1 cellular context compared by ENCODE assay signal in the genomic region with DNA sequence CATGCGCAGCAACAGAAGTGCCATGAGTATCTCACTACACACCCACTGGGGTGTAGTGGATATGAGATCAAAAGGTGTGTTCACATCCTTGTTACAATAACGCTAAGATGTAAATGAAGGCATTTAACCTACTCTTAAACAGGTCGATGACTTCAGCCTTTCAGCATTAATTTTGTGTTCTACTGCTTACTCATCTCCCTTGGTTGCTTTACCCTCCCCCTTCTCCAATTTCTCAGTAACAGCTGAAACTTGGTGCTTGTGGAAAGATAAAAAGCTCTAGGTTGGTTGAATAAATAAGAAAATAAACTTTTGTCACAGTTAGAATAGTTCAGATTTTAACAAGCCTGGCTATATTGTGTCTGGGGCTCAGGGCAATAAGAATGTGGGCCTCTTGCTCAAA.
TF ChIP-seq lines count a peak whose summit lies in the region.

No MANE protein-coding gene starts in this region.

TF ChIP-seq in IMR-90, 13 proteins besides CTCF, POLR2A, EP300 and RAD21:
- TF ChIP-seq MAZ (IDR thresholded peaks at IDR 0.05; ENCODE audit: borderline replicate concordance, low read depth, low read length): no peak
- TF ChIP-seq, protein P1, sequence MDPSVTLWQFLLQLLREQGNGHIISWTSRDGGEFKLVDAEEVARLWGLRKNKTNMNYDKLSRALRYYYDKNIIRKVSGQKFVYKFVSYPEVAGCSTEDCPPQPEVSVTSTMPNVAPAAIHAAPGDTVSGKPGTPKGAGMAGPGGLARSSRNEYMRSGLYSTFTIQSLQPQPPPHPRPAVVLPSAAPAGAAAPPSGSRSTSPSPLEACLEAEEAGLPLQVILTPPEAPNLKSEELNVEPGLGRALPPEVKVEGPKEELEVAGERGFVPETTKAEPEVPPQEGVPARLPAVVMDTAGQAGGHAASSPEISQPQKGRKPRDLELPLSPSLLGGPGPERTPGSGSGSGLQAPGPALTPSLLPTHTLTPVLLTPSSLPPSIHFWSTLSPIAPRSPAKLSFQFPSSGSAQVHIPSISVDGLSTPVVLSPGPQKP (IDR thresholded peaks at IDR 0.05; ENCODE audit: borderline replicate concordance, low read depth, low read length): no peak
- no peak for TF ChIP-seq MAFK (IDR thresholded peaks at IDR 0.05; ENCODE audit: low read depth, low read length)
- TF ChIP-seq FOS (IDR thresholded peaks at IDR 0.05; ENCODE audit: low read depth, low read length): no peak
- TF ChIP-seq CHD1 (IDR thresholded peaks at IDR 0.05; ENCODE audit: low read depth, low read length): no peak
